1 cellular context compared by ENCODE assay signal in genomic region chr1:67298762-67299161, GRCh38.
TF ChIP-seq lines count a peak whose summit lies in the region.

No MANE protein-coding gene starts in this region.

TF ChIP-seq in H1, 55 proteins besides CTCF, POLR2A, EP300 and RAD21:
- TF ChIP-seq KDM5A (IDR thresholded peaks at IDR 0.05; ENCODE audit: low read length) (no peak), E2F6 (IDR thresholded peaks at IDR 0.05) (no peak)
